31 cellular contexts compared by ENCODE assay signal in genomic region chr9:81879501-81879916, GRCh38. TPM values are rescaled to one million over a fixed set of nuclear protein-coding genes. Genes with fewer than 3 reads are reported as not detected.
A peak's percentile ranks its signal among the peaks of the same experiment; 100 is the strongest.
DNase-seq lines count a peak whose midpoint lies in the region; ATAC-seq and TF ChIP-seq lines count a peak whose summit lies in the region.
"Had no signal": no experiment of that assay in that cellular context is flagged by ENCODE, and none has a peak within 500 bp of the region (broad histone marks: within the 10 kb centered on the region; RNA-seq: fewer than 3 reads in every experiment).

No MANE protein-coding gene starts in this region.

- peak; percentile 21 for DNase-seq in EH (ENCODE audit: low read depth)
- DNase-seq in NCI-H748 treated with DMSO at 0.1 percent for 48 hours (lab: John Stamatoyannopoulos, UW): peak; percentile 12
- DNase-seq in epithelial cell of esophagus (ENCODE audit: low read depth): peak; percentile 58
- DNase-seq in mucosa of descending colon: peak in 2 of 3 donors; percentile 46 to 67
- DNase-seq in HAP-1 (ENCODE audit: low spot score in 2 of 2): no peak
- DNase-seq in HuH-7 (ENCODE audit: low spot score): no peak
- DNase-seq in NCI-H187 (lab: John Stamatoyannopoulos, UW): no peak
- DNase-seq: ACHN; activated CD4-positive, alpha-beta T cell treated with anti-CD3 and anti-CD28 coated beads for 36 hours; cerebellar nuclear complex; effector memory CD8-positive, alpha-beta T cell; HCEC 1CT; heart right ventricle; KBM-7; NCI-H1694; NCI-H345; OCI-M1; posterior cingulate gyrus; SHP77; stimulated activated CD4-positive, alpha-beta T cell treated with anti-CD3 and anti-CD28 coated beads, Interleukin-1b, Interleukin-23, amount 100 ng/mL, for 48 hours; T-cell had no signal

- H3K4me1 ChIP-seq in mucosa of descending colon (ENCODE audit: low read depth) (peaks cover 21% of the 10 kb centered on the region), HAP-1 (no peaks in the 10 kb centered on the region)
- H3K4me1 ChIP-seq: ascending aorta had no signal

- no peaks in the 10 kb centered on the region for H3K27me3 ChIP-seq in HAP-1 (ENCODE audit: low read depth)
- H3K27me3 ChIP-seq: ascending aorta; BLaER1 treated with 17β-estradiol and CSF1 and Interleukin-3, amounts not matched to agents 10 nM and 100 nM had no signal

- no peaks in the 10 kb centered on the region for H3K36me3 ChIP-seq in mucosa of descending colon (ENCODE audit: low read depth)
- no peaks in the 10 kb centered on the region for H3K36me3 ChIP-seq in HAP-1 (replicated peaks)
- H3K36me3 ChIP-seq: ascending aorta; BLaER1 treated with 17β-estradiol and CSF1 and Interleukin-3, amounts not matched to agents 10 nM and 100 nM; heart right ventricle had no signal

- ATAC-seq in mucosa of descending colon (peak; percentile 83), GM19463 (IDR thresholded peaks at IDR 0.05; ENCODE audit: unreplicated experiment) (no peak)
- ATAC-seq: activated CD4-positive, alpha-beta T cell treated with anti-CD3 and anti-CD28 coated beads for 36 hours; activated naive CD4-positive, alpha-beta T cell treated with anti-CD3 and anti-CD28 coated beads, Interleukin-2, amount 50 U/mL, for 72 hours; effector memory CD8-positive, alpha-beta T cell; heart right ventricle; T-cell had no signal

- H3K4me3 ChIP-seq in epithelial cell of esophagus (ENCODE audit: low read length) (no peak overlapping the region), mucosa of descending colon (no peak overlapping the region), HAP-1 (no peak overlapping the region)
- H3K4me3 ChIP-seq: ascending aorta; BLaER1 treated with 17β-estradiol and CSF1 and Interleukin-3, amounts not matched to agents 10 nM and 100 nM; heart right ventricle had no signal

- intact Hi-C loops in mucosa of descending colon (cut with DNase I, micrococcal nuclease): no loop called here

- H3K9me3 ChIP-seq in mucosa of descending colon (no peaks in the 10 kb centered on the region), HAP-1 (no peaks in the 10 kb centered on the region)
- H3K9me3 ChIP-seq: ascending aorta; BLaER1 treated with 17β-estradiol and CSF1 and Interleukin-3, amounts not matched to agents 10 nM and 100 nM; heart right ventricle had no signal

- TF ChIP-seq CTCF in epithelial cell of esophagus (IDR thresholded peaks at IDR 0.05; ENCODE audit: insufficient read depth, low read depth, low read length, missing control alignments) (no peak), mucosa of descending colon (IDR thresholded peaks at IDR 0.05) (no peak)

- in situ Hi-C loops in HAP-1 (cut with MboI; ENCODE audit: low sequenced_read_pairs): no loop called here

RNA-seq across cellular contexts. Expression of gene SPATA31D4, which starts 48.7 kb away (rescaled TPM):
- total RNA-seq in mucosa of descending colon: not detected
- total RNA-seq: activated CD4-positive, alpha-beta T cell treated with anti-CD3 and anti-CD28 coated beads for 36 hours; activated naive CD4-positive, alpha-beta T cell treated with anti-CD3 and anti-CD28 coated beads, Interleukin-2, amount 50 U/mL, for 72 hours; activated T-helper 1 cell treated with anti-CD3 and anti-CD28 coated beads, Interleukin-12 subunit alpha, Interleukin-12 subunit beta, Interleukin-2, Interleukin-4 antibody, amounts not matched to agents 30 ng/mL and 10 ng/mL and 1 ng/mL, durations not matched to agents 14 hours and 24 hours and 36 hours; ascending aorta; G401; heart right ventricle; liver; mucosa of gallbladder; neural crest cell; T-cell; urinary bladder had no signal

Comparison
In these comparisons a context has a peak if more than half of its experiments do, and no peak if none do; other contexts are left out.
1. DNase-seq: peak in EH (single experiment), NCI-H748 treated with DMSO at 0.1 percent for 48 hours (single experiment), epithelial cell of esophagus (single experiment) and mucosa of descending colon (2 of 3); none in HAP-1 (0 of 2), HuH-7 (single experiment) and NCI-H187 (0 of 2).